In the genomic region with DNA sequence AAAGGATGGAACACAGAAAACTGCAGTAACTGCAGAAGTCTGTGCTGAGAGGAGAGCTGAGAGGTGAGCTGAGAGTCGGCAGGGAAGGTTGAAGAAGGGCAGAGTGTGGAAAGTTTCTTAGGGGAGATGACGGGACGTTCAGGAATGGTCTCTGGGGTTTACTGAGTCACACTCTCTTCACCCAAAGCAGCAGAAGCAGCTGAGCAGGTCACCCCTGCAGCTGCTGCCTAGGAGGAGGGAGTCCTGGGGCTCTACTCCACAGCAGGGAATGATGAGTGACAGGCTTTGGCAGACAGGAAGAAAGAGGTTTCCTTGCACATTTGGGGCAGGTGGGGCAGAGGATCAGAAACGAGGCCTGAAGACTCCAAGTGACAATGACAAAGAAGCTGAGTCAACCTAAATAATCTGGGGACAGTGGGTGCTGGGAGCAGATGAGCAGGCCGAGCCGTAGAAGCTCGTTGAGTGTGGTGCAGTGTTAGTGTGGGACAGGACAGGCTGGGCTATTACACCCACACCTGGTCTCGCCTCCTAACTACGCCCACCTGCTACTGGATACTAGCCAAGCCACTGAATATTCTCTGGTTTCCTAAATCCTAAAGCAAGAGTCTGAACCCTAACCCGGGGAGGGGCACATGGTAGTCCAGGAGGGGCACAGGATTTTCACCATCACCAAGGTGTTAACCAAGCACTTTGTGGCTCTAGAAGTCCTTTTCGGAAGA, we compare ENCODE assay signal across 15 cellular contexts. TPM values are rescaled to one million over a fixed set of nuclear protein-coding genes. Genes with fewer than 3 reads are reported as not detected.
A peak's percentile ranks its signal among the peaks of the same experiment; 100 is the strongest.
DNase-seq lines count a peak whose midpoint lies in the region; ATAC-seq and TF ChIP-seq lines count a peak whose summit lies in the region.
"Had no signal": no experiment of that assay in that cellular context is flagged by ENCODE, and none has a peak within 500 bp of the region (broad histone marks: within the 10 kb centered on the region; RNA-seq: fewer than 3 reads in every experiment).

No MANE protein-coding gene starts in this region.

- H2BK12ac ChIP-seq in H9 (ENCODE audit: insufficient read length, low read depth, low read length): no peak overlapping the region

- H2BK5ac ChIP-seq in H9 (ENCODE audit: insufficient read length, low read length): no peak overlapping the region

- no peaks in the 10 kb centered on the region; a peak in 2 of 7 replicates for H3K36me3 Mint-ChIP-seq in H9 (ENCODE audit: insufficient read depth in 1 of 3, low read depth in 3 of 3)
- no peaks in the 10 kb centered on the region for H3K36me3 Mint-ChIP-seq in stimulated activated memory B cell treated with anti-CD40 and anti-IgM and Interleukin-4, amounts not matched to agents 10 μg/mL and 1 μg/mL and 100 μg/mL, for 72 hours
- H3K36me3 Mint-ChIP-seq: CD14-positive monocyte; stimulated activated naive B cell treated with anti-CD40 and anti-IgM and Interleukin-4, amounts not matched to agents 10 μg/mL and 1 μg/mL and 100 μg/mL, for 72 hours had no signal

- H3K27me3 ChIP-seq in H9 (ENCODE audit: insufficient read depth, low read length) (no peaks in the 10 kb centered on the region), adipocyte (replicated peaks; ENCODE audit: control insufficient read depth, insufficient read depth, low read length) (no peaks in the 10 kb centered on the region)

- no peak overlapping the region for H2AK5ac ChIP-seq in H9 (ENCODE audit: insufficient read length, low read length)

- DNase-seq in AG04449 (ENCODE audit: low read depth, low spot score) (peak; percentile 38), H9 (no peak), adipocyte (ENCODE audit: low read depth) (peak; percentile 40), iris pigment epithelial cell (ENCODE audit: low read depth) (peak; percentile 86), HuH-7.5 (ENCODE audit: low spot score) (no peak), NCI-H510A treated with DMSO at 0.1 percent for 48 hours (lab: John Stamatoyannopoulos, UW) (no peak)
- DNase-seq: activated CD4-positive, alpha-beta T cell treated with anti-CD3 and anti-CD28 coated beads, Interleukin-2, amount 10 ng/mL, durations not matched to agents 24 days and 14 days; NCI-H1694; posterior cingulate gyrus; stimulated activated naive B cell treated with anti-CD40 and anti-IgM and Interleukin-4, amounts not matched to agents 10 μg/mL and 1 μg/mL and 100 μg/mL, for 72 hours had no signal

- H3K9me3 ChIP-seq in H9 (ENCODE audit: control insufficient read depth, low read depth, low read length): no peaks in the 10 kb centered on the region
- no peaks in the 10 kb centered on the region for H3K9me3 ChIP-seq in adipocyte (ENCODE audit: control insufficient read depth, low read length)

- no peak overlapping the region for H4K91ac ChIP-seq in H9 (ENCODE audit: insufficient read length, low read depth, low read length)

- H3K4ac ChIP-seq in H9 (ENCODE audit: low read depth, low read length): no peak overlapping the region

- no peak overlapping the region; the same call in 1 of the 2 replicates for H3K14ac ChIP-seq in H9 (ENCODE audit: insufficient read depth, low read length)

- H3K79me2 ChIP-seq in H9 (ENCODE audit: insufficient read depth, low read length): no peaks in the 10 kb centered on the region

- TF ChIP-seq CTCF in AG04449 (IDR thresholded peaks at IDR 0.05; ENCODE audit: insufficient read depth, low read length, missing control alignments): no peak
- TF ChIP-seq CTCF in H9 (conservative IDR thresholded peaks at IDR 0.05): no peak

- no peak overlapping the region for H3K23ac ChIP-seq in H9 (ENCODE audit: insufficient read length, low read depth, low read length)

- H3T11ph ChIP-seq in H9 (ENCODE audit: low read length): no peak overlapping the region

- no peaks in the 10 kb centered on the region for H3K79me1 ChIP-seq in H9 (ENCODE audit: insufficient read depth, low read depth, low read length, poor library complexity, severe bottlenecking)

- H3K4me1 Mint-ChIP-seq in H9: peaks cover 4 to 8% of the 10 kb centered on the region in 2 experiments; a peak in 3 of 4 replicates
- H3K4me1 Mint-ChIP-seq in stimulated activated memory B cell treated with anti-CD40 and anti-IgM and Interleukin-4, amounts not matched to agents 10 μg/mL and 1 μg/mL and 100 μg/mL, for 72 hours: peaks cover 6% of the 10 kb centered on the region
- H3K4me1 Mint-ChIP-seq: activated CD4-positive, alpha-beta T cell treated with anti-CD3 and anti-CD28 coated beads, Interleukin-2, amount 10 ng/mL, durations not matched to agents 24 days and 14 days; activated T-helper 17 cell treated with anti-CD3 and anti-CD28 coated beads, Interleukin-2, amount 50 U/mL, for 72 hours; central memory CD8-positive, alpha-beta T cell had no signal

- H3K18ac ChIP-seq in H9 (ENCODE audit: insufficient read length, low read depth, low read length): no peak overlapping the region

- CTCF ChIA-PET in AG04449 (lab: Yijun Ruan, JAX): interaction anchor here (0.7 to 1.9 kb wide), 4 partner anchors 18 to 83 kb away, joined by 3 to 8 read pairs (median 4); a partner anchor contains a TSS

- H3K4me1 ChIP-seq in H9 (ENCODE audit: insufficient read depth, low read length) (no peaks in the 10 kb centered on the region), adipocyte (ENCODE audit: control insufficient read depth, insufficient read depth, low read length) (no peaks in the 10 kb centered on the region)

- H3K4me3 ChIP-seq in AG04449 (ENCODE audit: low read depth, low read length): no peak overlapping the region
- H3K4me3 ChIP-seq in adipocyte (ENCODE audit: low read length): no peak overlapping the region

- H3K9ac ChIP-seq in H9 (ENCODE audit: extremely low read depth, insufficient read length, low read length): no peak overlapping the region
- no peak overlapping the region for H3K9ac ChIP-seq in adipocyte (ENCODE audit: low read length)

- H2BK20ac ChIP-seq in H9 (ENCODE audit: low read depth, low read length, poor library complexity, severe bottlenecking): no peak overlapping the region

- ATAC-seq in HG02970 (IDR thresholded peaks at IDR 0.05; ENCODE audit: low FRiP score, unreplicated experiment): no peak
- no peak for ATAC-seq in stimulated activated memory B cell treated with anti-CD40 and anti-IgM and Interleukin-4, amounts not matched to agents 10 μg/mL and 1 μg/mL and 100 μg/mL, for 72 hours
- ATAC-seq: activated T-helper 17 cell treated with anti-CD3 and anti-CD28 coated beads, Interleukin-2, amount 50 U/mL, for 72 hours; stimulated activated naive B cell treated with anti-CD40 and anti-IgM and Interleukin-4, amounts not matched to agents 10 μg/mL and 1 μg/mL and 100 μg/mL, for 72 hours had no signal

- H3K27me3 Mint-ChIP-seq in H9 (ENCODE audit: low read depth): no peaks in the 10 kb centered on the region; the same call in 1 of the 2 replicates
- H3K27me3 Mint-ChIP-seq in stimulated activated memory B cell treated with anti-CD40 and anti-IgM and Interleukin-4, amounts not matched to agents 10 μg/mL and 1 μg/mL and 100 μg/mL, for 72 hours: peaks cover 43% of the 10 kb centered on the region

- H2BK15ac ChIP-seq in H9 (ENCODE audit: low read depth, low read length): no peak overlapping the region

- no peak overlapping the region for H3K4me2 ChIP-seq in H9 (ENCODE audit: insufficient read depth, insufficient read length, low read length)

- H3K27ac Mint-ChIP-seq in H9: peak overlapping the region in 2 of 3 experiments; percentile 22 to 90; a peak in 3 of 7 replicates
- H3K27ac Mint-ChIP-seq in stimulated activated memory B cell treated with anti-CD40 and anti-IgM and Interleukin-4, amounts not matched to agents 10 μg/mL and 1 μg/mL and 100 μg/mL, for 72 hours: no peak overlapping the region
- H3K27ac Mint-ChIP-seq: activated CD4-positive, alpha-beta T cell treated with anti-CD3 and anti-CD28 coated beads, Interleukin-2, amount 10 ng/mL, durations not matched to agents 24 days and 14 days; activated T-helper 17 cell treated with anti-CD3 and anti-CD28 coated beads, Interleukin-2, amount 50 U/mL, for 72 hours; stimulated activated naive B cell treated with anti-CD40 and anti-IgM and Interleukin-4, amounts not matched to agents 10 μg/mL and 1 μg/mL and 100 μg/mL, for 72 hours had no signal

- H3K27ac ChIP-seq in H9 (ENCODE audit: insufficient read length, low read depth, low read length): no peak overlapping the region

- no peaks in the 10 kb centered on the region for H3K9me3 Mint-ChIP-seq in H9
- no peaks in the 10 kb centered on the region for H3K9me3 Mint-ChIP-seq in stimulated activated memory B cell treated with anti-CD40 and anti-IgM and Interleukin-4, amounts not matched to agents 10 μg/mL and 1 μg/mL and 100 μg/mL, for 72 hours
- H3K9me3 Mint-ChIP-seq: activated CD4-positive, alpha-beta T cell treated with anti-CD3 and anti-CD28 coated beads, Interleukin-2, amount 10 ng/mL, durations not matched to agents 24 days and 14 days; activated T-helper 17 cell treated with anti-CD3 and anti-CD28 coated beads, Interleukin-2, amount 50 U/mL, for 72 hours; central memory CD8-positive, alpha-beta T cell; stimulated activated naive B cell treated with anti-CD40 and anti-IgM and Interleukin-4, amounts not matched to agents 10 μg/mL and 1 μg/mL and 100 μg/mL, for 72 hours had no signal

- peaks cover 5% of the 10 kb centered on the region for H3K36me3 ChIP-seq in adipocyte (ENCODE audit: control insufficient read depth, insufficient read depth, low read length, severe bottlenecking)

- no peak overlapping the region for H4K8ac ChIP-seq in H9 (replicated peaks; ENCODE audit: insufficient read length, low read depth, low read length)

- POLR2A ChIA-PET in AG04449 (lab: Yijun Ruan, JAX): no interaction called here

- H3K56ac ChIP-seq in H9 (ENCODE audit: insufficient read length, low read depth, low read length): no peak overlapping the region

- no CpG with 5 or more reads among the region's 11 CpGs for WGBS in H9 (ENCODE audit: extremely low coverage, insufficient read length, low lambda C conversion rate)

- no peak overlapping the region for H4K5ac ChIP-seq in H9 (ENCODE audit: insufficient read length, low read depth, low read length)

- no peaks in the 10 kb centered on the region for H3K23me2 ChIP-seq in H9 (ENCODE audit: insufficient read length, low read depth, low read length, poor library complexity, severe bottlenecking)

- H3K4me3 Mint-ChIP-seq in H9: no peak overlapping the region
- H3K4me3 Mint-ChIP-seq in stimulated activated memory B cell treated with anti-CD40 and anti-IgM and Interleukin-4, amounts not matched to agents 10 μg/mL and 1 μg/mL and 100 μg/mL, for 72 hours: no peak overlapping the region
- H3K4me3 Mint-ChIP-seq: activated CD4-positive, alpha-beta T cell treated with anti-CD3 and anti-CD28 coated beads, Interleukin-2, amount 10 ng/mL, durations not matched to agents 24 days and 14 days; activated T-helper 17 cell treated with anti-CD3 and anti-CD28 coated beads, Interleukin-2, amount 50 U/mL, for 72 hours; central memory CD8-positive, alpha-beta T cell; stimulated activated naive B cell treated with anti-CD40 and anti-IgM and Interleukin-4, amounts not matched to agents 10 μg/mL and 1 μg/mL and 100 μg/mL, for 72 hours had no signal

- H4K20me1 ChIP-seq in H9 (ENCODE audit: control insufficient read depth, insufficient read depth, insufficient read length): no peaks in the 10 kb centered on the region

- no peak overlapping the region for H2AFZ ChIP-seq in H9 (ENCODE audit: low read length)

- no peak overlapping the region for H2BK120ac ChIP-seq in H9 (ENCODE audit: low read depth, low read length, poor library complexity, severe bottlenecking)

RNA-seq across cellular contexts. Expression of a gene that starts 24.9 kb away (rescaled TPM):
- total RNA-seq in H9 (2021): 11.6 and 17.7 TPM in 2 replicates
- total RNA-seq: activated CD4-positive, alpha-beta T cell treated with anti-CD3 and anti-CD28 coated beads, Interleukin-2, amount 10 ng/mL, durations not matched to agents 24 days and 14 days; activated T-helper 17 cell treated with anti-CD3 and anti-CD28 coated beads, Interleukin-2, amount 50 U/mL, for 72 hours had no signal

Comparison
In these comparisons a context has a peak if more than half of its experiments do, and no peak if none do; other contexts are left out.
1. DNase-seq: peak in AG04449 (single experiment), adipocyte (single experiment) and iris pigment epithelial cell (single experiment); none in H9 (single experiment), HuH-7.5 (single experiment) and NCI-H510A treated with DMSO at 0.1 percent for 48 hours (single experiment).